ENCODE assay signal across 8 cellular contexts in genomic region chrX:68183612-68184214, GRCh38.
DNase-seq lines count a peak whose midpoint lies in the region; ATAC-seq, FAIRE-seq and TF ChIP-seq lines count a peak whose summit lies in the region.

No MANE protein-coding gene starts in this region.

- no peaks in the 10 kb centered on the region for H4K20me1 ChIP-seq in astrocyte (ENCODE audit: insufficient read depth, low read length)

- H3K9me3 Mint-ChIP-seq in astrocyte (ENCODE audit: unreplicated experiment), result no peaks in the 10 kb centered on the region
- peaks cover 12% of the 10 kb centered on the region for H3K9me3 Mint-ChIP-seq in mesothelial cell of epicardium
- H3K9me3 Mint-ChIP-seq in activated CD4-positive, alpha-beta memory T cell treated with anti-CD3 and anti-CD28 coated beads, Interleukin-2, amount 10 ng/mL, durations not matched to agents 7 days and 5 days, result peaks cover 3% of the 10 kb centered on the region

- no peak overlapping the region for H2AFZ ChIP-seq in astrocyte (ENCODE audit: low read depth, low read length)

- DNase-seq in GDM1 (lab: John Stamatoyannopoulos, UW), result peak; percentile 6
- DNase-seq in LNCaP clone FGC (ENCODE audit: low read depth), result peak; percentile 27
- no peak for DNase-seq in astrocyte (ENCODE audit: low read depth)
- DNase-seq in mesothelial cell of epicardium (ENCODE audit: low spot score in 2 of 2, unreplicated experiment in 2 of 2), result no peak
- no peak for DNase-seq in activated effector memory CD4-positive, alpha-beta T cell treated with anti-CD3 and anti-CD28 coated beads, Interleukin-2, amount 50 U/mL, for 16 hours
- no peak for DNase-seq in activated CD4-positive, alpha-beta memory T cell treated with anti-CD3 and anti-CD28 coated beads, Interleukin-2, amount 10 ng/mL, durations not matched to agents 7 days and 5 days

- no peaks in the 10 kb centered on the region for H3K36me3 ChIP-seq in astrocyte (ENCODE audit: insufficient read depth, low read length)

- no peaks in the 10 kb centered on the region for H3K4me1 ChIP-seq in astrocyte (ENCODE audit: insufficient read depth, low read length)

- no peak overlapping the region for H3K4me2 ChIP-seq in astrocyte (ENCODE audit: low read length)

- no peaks in the 10 kb centered on the region for H3K27me3 Mint-ChIP-seq in astrocyte (ENCODE audit: low read depth, unreplicated experiment)
- H3K27me3 Mint-ChIP-seq in mesothelial cell of epicardium (ENCODE audit: low read depth), result no peaks in the 10 kb centered on the region
- H3K27me3 Mint-ChIP-seq in activated CD4-positive, alpha-beta memory T cell treated with anti-CD3 and anti-CD28 coated beads, Interleukin-2, amount 10 ng/mL, durations not matched to agents 7 days and 5 days, result no peaks in the 10 kb centered on the region

- H3K4me3 Mint-ChIP-seq in astrocyte (ENCODE audit: unreplicated experiment) (no peak overlapping the region), mesothelial cell of epicardium (no peak overlapping the region)
- H3K4me3 Mint-ChIP-seq in activated CD4-positive, alpha-beta memory T cell treated with anti-CD3 and anti-CD28 coated beads, Interleukin-2, amount 10 ng/mL, durations not matched to agents 7 days and 5 days, result no peak overlapping the region

- no peak overlapping the region for H3K4me3 ChIP-seq in LNCaP clone FGC (ENCODE audit: low read depth, low read length)
- no peak overlapping the region for H3K4me3 ChIP-seq in astrocyte (ENCODE audit: insufficient read depth, low read depth, low read length)

- TF ChIP-seq CTCF in LNCaP clone FGC (IDR thresholded peaks at IDR 0.05; ENCODE audit: control insufficient read depth, extremely low read depth, insufficient read depth) (peak; percentile 61), astrocyte (IDR thresholded peaks at IDR 0.05; ENCODE audit: insufficient read depth, low read depth, low read length) (peak; percentile 42), mesothelial cell of epicardium (IDR thresholded peaks at IDR 0.05; ENCODE audit: unreplicated experiment) (peak; percentile 49)

- ATAC-seq in HG02571 (IDR thresholded peaks at IDR 0.05; ENCODE audit: unreplicated experiment) (no peak), GM21515 (IDR thresholded peaks at IDR 0.05; ENCODE audit: unreplicated experiment) (no peak)

- H3K4me1 Mint-ChIP-seq in astrocyte (ENCODE audit: low read depth, unreplicated experiment) (peaks cover 13% of the 10 kb centered on the region), mesothelial cell of epicardium (no peaks in the 10 kb centered on the region)
- H3K4me1 Mint-ChIP-seq in activated CD4-positive, alpha-beta memory T cell treated with anti-CD3 and anti-CD28 coated beads, Interleukin-2, amount 10 ng/mL, durations not matched to agents 7 days and 5 days, result peaks cover 41% of the 10 kb centered on the region

- no peak overlapping the region for H3K9ac ChIP-seq in astrocyte (ENCODE audit: low read length)

- H3K27ac Mint-ChIP-seq in astrocyte (ENCODE audit: unreplicated experiment) (no peak overlapping the region), mesothelial cell of epicardium (no peak overlapping the region)
- no peak overlapping the region for H3K27ac Mint-ChIP-seq in activated CD4-positive, alpha-beta memory T cell treated with anti-CD3 and anti-CD28 coated beads, Interleukin-2, amount 10 ng/mL, durations not matched to agents 7 days and 5 days

- POLR2A ChIA-PET in activated CD4-positive, alpha-beta memory T cell treated with anti-CD3 and anti-CD28 coated beads, Interleukin-2, amount 10 ng/mL, durations not matched to agents 7 days and 5 days (lab: Charles Lee), result no interaction called here

- H3K79me2 ChIP-seq in astrocyte (ENCODE audit: insufficient read depth, low read length), result no peaks in the 10 kb centered on the region

- no peaks in the 10 kb centered on the region for H3K27me3 ChIP-seq in astrocyte (ENCODE audit: insufficient read depth, low read length)

- CTCF ChIA-PET in activated CD4-positive, alpha-beta memory T cell treated with anti-CD3 and anti-CD28 coated beads, Interleukin-2, amount 10 ng/mL, durations not matched to agents 7 days and 5 days (lab: Charles Lee), result interaction anchor here (0.9 to 1.4 kb wide), 2 partner anchors 13 to 645 kb away, joined by 4 read pairs; partner anchors contain the start of gene EFNB1

- FAIRE-seq in astrocyte (lab: Jason Lieb, UNC), result peak; percentile 59

- no peaks in the 10 kb centered on the region for H3K9me3 ChIP-seq in astrocyte (ENCODE audit: insufficient read depth, low read depth, low read length)

- H3K27ac ChIP-seq in astrocyte (ENCODE audit: low read depth, low read length), result no peak overlapping the region

- no peaks in the 10 kb centered on the region for H3K36me3 Mint-ChIP-seq in astrocyte (ENCODE audit: low read depth, unreplicated experiment)
- H3K36me3 Mint-ChIP-seq in mesothelial cell of epicardium, result no peaks in the 10 kb centered on the region
- H3K36me3 Mint-ChIP-seq in activated CD4-positive, alpha-beta memory T cell treated with anti-CD3 and anti-CD28 coated beads, Interleukin-2, amount 10 ng/mL, durations not matched to agents 7 days and 5 days (ENCODE audit: low read depth), result peaks cover 6% of the 10 kb centered on the region

Comparison
In these comparisons a context has a peak if more than half of its experiments do, and no peak if none do; other contexts are left out.
1. DNase-seq: peak in GDM1 (single experiment) and LNCaP clone FGC (single experiment); none in astrocyte (single experiment), mesothelial cell of epicardium (0 of 2), activated effector memory CD4-positive, alpha-beta T cell treated with anti-CD3 and anti-CD28 coated beads, Interleukin-2, amount 50 U/mL, for 16 hours (single experiment) and activated CD4-positive, alpha-beta memory T cell treated with anti-CD3 and anti-CD28 coated beads, Interleukin-2, amount 10 ng/mL, durations not matched to agents 7 days and 5 days (single experiment).
2. Peak in every context shown above with its lines, with median percentiles within 50 percentile points of each other: CTCF ChIP-seq.